1 cellular context compared by ENCODE assay signal in the genomic region with DNA sequence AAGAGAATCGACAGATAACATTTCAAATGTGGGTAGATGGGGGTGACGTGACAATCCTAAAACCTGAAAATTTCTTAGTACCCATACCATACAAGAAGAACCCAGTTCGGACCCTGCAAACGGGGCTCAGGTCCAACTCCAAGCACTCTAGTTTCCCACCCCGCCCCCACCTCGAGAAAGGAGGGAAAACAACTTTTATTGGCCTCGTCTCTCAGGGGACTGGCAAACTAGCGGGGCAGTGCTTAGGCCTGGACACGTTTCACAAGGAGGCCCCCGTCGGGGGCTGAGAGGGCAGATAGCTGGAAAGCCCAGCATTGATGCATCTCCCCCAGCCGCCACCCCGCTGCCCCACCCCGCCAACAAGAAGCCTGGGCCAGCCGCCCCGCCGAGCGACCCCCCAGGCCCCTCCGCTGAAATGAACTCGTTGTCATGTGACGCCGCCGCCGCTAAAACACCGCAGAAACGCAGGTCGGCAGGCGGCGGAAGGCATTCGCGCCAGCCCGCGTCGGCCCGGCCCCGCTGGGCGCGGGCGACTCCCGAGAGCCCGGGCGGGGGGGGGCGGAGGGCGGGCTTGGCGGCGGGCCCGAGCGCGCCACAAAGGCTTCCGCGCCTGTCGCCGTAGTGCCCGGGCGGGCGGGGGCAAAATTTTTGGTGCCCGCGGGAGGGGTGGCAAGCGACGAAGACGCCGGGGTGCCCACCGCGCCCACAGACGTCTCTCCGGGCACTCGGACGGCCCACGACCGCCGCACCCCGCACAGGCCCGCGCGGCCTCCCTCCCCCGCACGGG.
TF ChIP-seq lines count a peak whose summit lies in the region.

No MANE protein-coding gene starts in this region.

TF ChIP-seq in K562, 482 proteins besides CTCF, POLR2A, EP300 and RAD21 (continued from another document and continues in another):
- no peak for TF ChIP-seq NR2C2 (CRISPR knock-in tag; IDR thresholded peaks at IDR 0.05)
- 0 out of 2 replicates have a peak, but pooled peaks have one; percentile 34 for TF ChIP-seq NR2C2 (tag; IDR thresholded peaks at IDR 0.05)
- TF ChIP-seq MBD2 (IDR thresholded peaks at IDR 0.05; ENCODE audit: borderline replicate concordance, low read depth), result peak; percentile 26; the same call in 1 of the 2 replicates
- no peak for TF ChIP-seq SRSF9 (IDR thresholded peaks at IDR 0.05; ENCODE audit: borderline replicate concordance, low read depth, low read length)
- TF ChIP-seq ZBTB7A (IDR thresholded peaks at IDR 0.05; ENCODE audit: borderline replicate concordance, control insufficient read depth, low read depth, low read length), result peak; percentile 70
- no peak for TF ChIP-seq NR3C1 (CRISPR knock-in tag; IDR thresholded peaks at IDR 0.05)
- no peak for TF ChIP-seq RBM17 (IDR thresholded peaks at IDR 0.05; ENCODE audit: borderline replicate concordance, low read depth, low read length)
- TF ChIP-seq ZBTB40 (IDR thresholded peaks at IDR 0.05), result no peak
- TF ChIP-seq ZBTB40 (CRISPR knock-in tag; IDR thresholded peaks at IDR 0.05), result no peak
- TF ChIP-seq, protein P1, sequence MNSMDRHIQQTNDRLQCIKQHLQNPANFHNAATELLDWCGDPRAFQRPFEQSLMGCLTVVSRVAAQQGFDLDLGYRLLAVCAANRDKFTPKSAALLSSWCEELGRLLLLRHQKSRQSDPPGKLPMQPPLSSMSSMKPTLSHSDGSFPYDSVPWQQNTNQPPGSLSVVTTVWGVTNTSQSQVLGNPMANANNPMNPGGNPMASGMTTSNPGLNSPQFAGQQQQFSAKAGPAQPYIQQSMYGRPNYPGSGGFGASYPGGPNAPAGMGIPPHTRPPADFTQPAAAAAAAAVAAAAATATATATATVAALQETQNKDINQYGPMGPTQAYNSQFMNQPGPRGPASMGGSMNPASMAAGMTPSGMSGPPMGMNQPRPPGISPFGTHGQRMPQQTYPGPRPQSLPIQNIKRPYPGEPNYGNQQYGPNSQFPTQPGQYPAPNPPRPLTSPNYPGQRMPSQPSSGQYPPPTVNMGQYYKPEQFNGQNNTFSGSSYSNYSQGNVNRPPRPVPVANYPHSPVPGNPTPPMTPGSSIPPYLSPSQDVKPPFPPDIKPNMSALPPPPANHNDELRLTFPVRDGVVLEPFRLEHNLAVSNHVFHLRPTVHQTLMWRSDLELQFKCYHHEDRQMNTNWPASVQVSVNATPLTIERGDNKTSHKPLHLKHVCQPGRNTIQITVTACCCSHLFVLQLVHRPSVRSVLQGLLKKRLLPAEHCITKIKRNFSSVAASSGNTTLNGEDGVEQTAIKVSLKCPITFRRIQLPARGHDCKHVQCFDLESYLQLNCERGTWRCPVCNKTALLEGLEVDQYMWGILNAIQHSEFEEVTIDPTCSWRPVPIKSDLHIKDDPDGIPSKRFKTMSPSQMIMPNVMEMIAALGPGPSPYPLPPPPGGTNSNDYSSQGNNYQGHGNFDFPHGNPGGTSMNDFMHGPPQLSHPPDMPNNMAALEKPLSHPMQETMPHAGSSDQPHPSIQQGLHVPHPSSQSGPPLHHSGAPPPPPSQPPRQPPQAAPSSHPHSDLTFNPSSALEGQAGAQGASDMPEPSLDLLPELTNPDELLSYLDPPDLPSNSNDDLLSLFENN (IDR thresholded peaks at IDR 0.05; ENCODE audit: low read depth in 2 of 2, low read length in 2 of 2), result no peak
- TF ChIP-seq PML (IDR thresholded peaks at IDR 0.05; ENCODE audit: low read length), result peak; percentile 36; the same call in 1 of the 2 replicates
- no peak for TF ChIP-seq HDAC2 (IDR thresholded peaks at IDR 0.05)
- TF ChIP-seq PYGO2 (tag; IDR thresholded peaks at IDR 0.05), result no peak
- no peak for TF ChIP-seq ETV5 (CRISPR knock-in tag; IDR thresholded peaks at IDR 0.05; ENCODE audit: low read depth)
- no peak for TF ChIP-seq HNRNPH1 (optimal IDR thresholded peaks at IDR 0.05; ENCODE audit: low read depth, low read length)
- no peak for TF ChIP-seq ZNF785 (CRISPR knock-in tag; IDR thresholded peaks at IDR 0.05)
- TF ChIP-seq, protein P2, sequence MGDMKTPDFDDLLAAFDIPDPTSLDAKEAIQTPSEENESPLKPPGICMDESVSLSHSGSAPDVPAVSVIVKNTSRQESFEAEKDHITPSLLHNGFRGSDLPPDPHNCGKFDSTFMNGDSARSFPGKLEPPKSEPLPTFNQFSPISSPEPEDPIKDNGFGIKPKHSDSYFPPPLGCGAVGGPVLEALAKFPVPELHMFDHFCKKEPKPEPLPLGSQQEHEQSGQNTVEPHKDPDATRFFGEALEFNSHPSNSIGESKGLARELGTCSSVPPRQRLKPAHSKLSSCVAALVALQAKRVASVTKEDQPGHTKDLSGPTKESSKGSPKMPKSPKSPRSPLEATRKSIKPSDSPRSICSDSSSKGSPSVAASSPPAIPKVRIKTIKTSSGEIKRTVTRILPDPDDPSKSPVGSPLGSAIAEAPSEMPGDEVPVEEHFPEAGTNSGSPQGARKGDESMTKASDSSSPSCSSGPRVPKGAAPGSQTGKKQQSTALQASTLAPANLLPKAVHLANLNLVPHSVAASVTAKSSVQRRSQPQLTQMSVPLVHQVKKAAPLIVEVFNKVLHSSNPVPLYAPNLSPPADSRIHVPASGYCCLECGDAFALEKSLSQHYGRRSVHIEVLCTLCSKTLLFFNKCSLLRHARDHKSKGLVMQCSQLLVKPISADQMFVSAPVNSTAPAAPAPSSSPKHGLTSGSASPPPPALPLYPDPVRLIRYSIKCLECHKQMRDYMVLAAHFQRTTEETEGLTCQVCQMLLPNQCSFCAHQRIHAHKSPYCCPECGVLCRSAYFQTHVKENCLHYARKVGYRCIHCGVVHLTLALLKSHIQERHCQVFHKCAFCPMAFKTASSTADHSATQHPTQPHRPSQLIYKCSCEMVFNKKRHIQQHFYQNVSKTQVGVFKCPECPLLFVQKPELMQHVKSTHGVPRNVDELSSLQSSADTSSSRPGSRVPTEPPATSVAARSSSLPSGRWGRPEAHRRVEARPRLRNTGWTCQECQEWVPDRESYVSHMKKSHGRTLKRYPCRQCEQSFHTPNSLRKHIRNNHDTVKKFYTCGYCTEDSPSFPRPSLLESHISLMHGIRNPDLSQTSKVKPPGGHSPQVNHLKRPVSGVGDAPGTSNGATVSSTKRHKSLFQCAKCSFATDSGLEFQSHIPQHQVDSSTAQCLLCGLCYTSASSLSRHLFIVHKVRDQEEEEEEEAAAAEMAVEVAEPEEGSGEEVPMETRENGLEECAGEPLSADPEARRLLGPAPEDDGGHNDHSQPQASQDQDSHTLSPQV (IDR thresholded peaks at IDR 0.05), result peak; percentile 44
- no peak for TF ChIP-seq SPI1 (IDR thresholded peaks at IDR 0.05; ENCODE audit: borderline replicate concordance, low read depth, low read length)
- no peak for TF ChIP-seq ZNF431 (CRISPR knock-in tag; IDR thresholded peaks at IDR 0.05)
- no peak for TF ChIP-seq TCFL5 (CRISPR knock-in tag; conservative IDR thresholded peaks at IDR 0.05)
- TF ChIP-seq PHF8 (IDR thresholded peaks at IDR 0.05; ENCODE audit: borderline replicate concordance, low read length), result peak; percentile 70
- no peak for TF ChIP-seq SMAD2 (IDR thresholded peaks at IDR 0.05; ENCODE audit: low read depth, low read length)
- TF ChIP-seq ZNF175 (CRISPR knock-in tag; IDR thresholded peaks at IDR 0.05; ENCODE audit: low read depth), result peak; percentile 10; the same call in 1 of the 2 replicates
- no peak for TF ChIP-seq HDAC1 (IDR thresholded peaks at IDR 0.05)
- no peak for TF ChIP-seq CEBPG (CRISPR knock-in tag; IDR thresholded peaks at IDR 0.05)
- TF ChIP-seq CEBPG (tag; conservative IDR thresholded peaks at IDR 0.05 in 1 of 2, IDR thresholded peaks at IDR 0.05 in 1 of 2), result no peak
- TF ChIP-seq MTF1 (CRISPR knock-in tag; IDR thresholded peaks at IDR 0.05; ENCODE audit: borderline replicate concordance), result no peak
- TF ChIP-seq EP400 (IDR thresholded peaks at IDR 0.05), result peak; percentile 61
- no peak for TF ChIP-seq NKRF (IDR thresholded peaks at IDR 0.05; ENCODE audit: borderline replicate concordance)
- no peak for TF ChIP-seq SLC30A9 (CRISPR knock-in tag; IDR thresholded peaks at IDR 0.05)
- TF ChIP-seq, protein P3, sequence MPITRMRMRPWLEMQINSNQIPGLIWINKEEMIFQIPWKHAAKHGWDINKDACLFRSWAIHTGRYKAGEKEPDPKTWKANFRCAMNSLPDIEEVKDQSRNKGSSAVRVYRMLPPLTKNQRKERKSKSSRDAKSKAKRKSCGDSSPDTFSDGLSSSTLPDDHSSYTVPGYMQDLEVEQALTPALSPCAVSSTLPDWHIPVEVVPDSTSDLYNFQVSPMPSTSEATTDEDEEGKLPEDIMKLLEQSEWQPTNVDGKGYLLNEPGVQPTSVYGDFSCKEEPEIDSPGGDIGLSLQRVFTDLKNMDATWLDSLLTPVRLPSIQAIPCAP (CRISPR knock-in tag; IDR thresholded peaks at IDR 0.05; ENCODE audit: borderline replicate concordance), result no peak
- TF ChIP-seq SMC3 (conservative IDR thresholded peaks at IDR 0.05; ENCODE audit: insufficient read depth, low read depth, low read length), result no peak
